Comparison of ENCODE assay signal across 1 cellular context in the genomic region with DNA sequence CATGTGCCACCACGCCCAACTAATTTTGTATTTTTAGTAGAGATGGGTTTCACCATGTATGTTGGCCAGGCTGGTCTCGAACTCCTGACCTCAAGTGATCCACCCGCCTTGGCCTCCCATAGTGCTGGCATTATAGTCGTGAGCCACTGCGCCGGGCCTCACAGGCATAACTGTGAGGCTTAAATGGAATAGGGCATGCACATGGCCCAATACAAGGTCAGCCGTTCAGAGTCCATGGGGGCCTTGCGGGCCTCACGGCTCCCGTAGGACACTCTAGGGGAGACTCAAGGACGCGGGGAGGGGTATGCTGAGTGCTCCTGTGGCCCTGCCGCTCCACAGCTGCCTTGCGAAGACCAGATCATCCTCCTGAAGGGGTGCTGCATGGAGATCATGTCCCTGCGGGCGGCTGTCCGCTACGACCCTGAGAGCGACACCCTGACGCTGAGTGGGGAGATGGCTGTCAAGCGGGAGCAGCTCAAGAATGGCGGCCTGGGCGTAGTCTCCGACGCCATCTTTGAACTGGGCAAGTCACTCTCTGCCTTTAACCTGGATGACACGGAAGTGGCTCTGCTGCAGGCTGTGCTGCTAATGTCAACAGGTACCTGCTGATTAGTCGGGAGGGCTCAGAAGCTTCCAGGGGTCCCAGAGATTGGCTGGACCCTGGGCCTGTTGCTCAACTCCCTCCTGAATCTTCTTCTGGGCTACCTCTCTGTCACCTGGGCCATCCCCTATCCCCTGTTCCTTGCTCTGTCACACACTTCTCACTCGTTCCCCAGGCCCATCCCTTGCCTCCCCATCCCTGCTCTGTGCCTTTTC.
TF ChIP-seq lines count a peak whose summit lies in the region.

No MANE protein-coding gene starts in this region.

TF ChIP-seq in HepG2, 621 proteins besides CTCF, POLR2A, EP300 and RAD21:
- peak; percentile 49 for TF ChIP-seq HNF4A (CRISPR knock-in tag; IDR thresholded peaks at IDR 0.05)
- no peak for TF ChIP-seq RFXANK (CRISPR knock-in tag; IDR thresholded peaks at IDR 0.05)
- TF ChIP-seq, protein P1, sequence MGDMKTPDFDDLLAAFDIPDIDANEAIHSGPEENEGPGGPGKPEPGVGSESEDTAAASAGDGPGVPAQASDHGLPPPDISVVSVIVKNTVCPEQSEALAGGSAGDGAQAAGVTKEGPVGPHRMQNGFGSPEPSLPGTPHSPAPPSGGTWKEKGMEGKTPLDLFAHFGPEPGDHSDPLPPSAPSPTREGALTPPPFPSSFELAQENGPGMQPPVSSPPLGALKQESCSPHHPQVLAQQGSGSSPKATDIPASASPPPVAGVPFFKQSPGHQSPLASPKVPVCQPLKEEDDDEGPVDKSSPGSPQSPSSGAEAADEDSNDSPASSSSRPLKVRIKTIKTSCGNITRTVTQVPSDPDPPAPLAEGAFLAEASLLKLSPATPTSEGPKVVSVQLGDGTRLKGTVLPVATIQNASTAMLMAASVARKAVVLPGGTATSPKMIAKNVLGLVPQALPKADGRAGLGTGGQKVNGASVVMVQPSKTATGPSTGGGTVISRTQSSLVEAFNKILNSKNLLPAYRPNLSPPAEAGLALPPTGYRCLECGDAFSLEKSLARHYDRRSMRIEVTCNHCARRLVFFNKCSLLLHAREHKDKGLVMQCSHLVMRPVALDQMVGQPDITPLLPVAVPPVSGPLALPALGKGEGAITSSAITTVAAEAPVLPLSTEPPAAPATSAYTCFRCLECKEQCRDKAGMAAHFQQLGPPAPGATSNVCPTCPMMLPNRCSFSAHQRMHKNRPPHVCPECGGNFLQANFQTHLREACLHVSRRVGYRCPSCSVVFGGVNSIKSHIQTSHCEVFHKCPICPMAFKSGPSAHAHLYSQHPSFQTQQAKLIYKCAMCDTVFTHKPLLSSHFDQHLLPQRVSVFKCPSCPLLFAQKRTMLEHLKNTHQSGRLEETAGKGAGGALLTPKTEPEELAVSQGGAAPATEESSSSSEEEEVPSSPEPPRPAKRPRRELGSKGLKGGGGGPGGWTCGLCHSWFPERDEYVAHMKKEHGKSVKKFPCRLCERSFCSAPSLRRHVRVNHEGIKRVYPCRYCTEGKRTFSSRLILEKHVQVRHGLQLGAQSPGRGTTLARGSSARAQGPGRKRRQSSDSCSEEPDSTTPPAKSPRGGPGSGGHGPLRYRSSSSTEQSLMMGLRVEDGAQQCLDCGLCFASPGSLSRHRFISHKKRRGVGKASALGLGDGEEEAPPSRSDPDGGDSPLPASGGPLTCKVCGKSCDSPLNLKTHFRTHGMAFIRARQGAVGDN (CRISPR knock-in tag; IDR thresholded peaks at IDR 0.05) = peak; percentile 34; the same call in 1 of the 2 replicates
- TF ChIP-seq, protein P2, sequence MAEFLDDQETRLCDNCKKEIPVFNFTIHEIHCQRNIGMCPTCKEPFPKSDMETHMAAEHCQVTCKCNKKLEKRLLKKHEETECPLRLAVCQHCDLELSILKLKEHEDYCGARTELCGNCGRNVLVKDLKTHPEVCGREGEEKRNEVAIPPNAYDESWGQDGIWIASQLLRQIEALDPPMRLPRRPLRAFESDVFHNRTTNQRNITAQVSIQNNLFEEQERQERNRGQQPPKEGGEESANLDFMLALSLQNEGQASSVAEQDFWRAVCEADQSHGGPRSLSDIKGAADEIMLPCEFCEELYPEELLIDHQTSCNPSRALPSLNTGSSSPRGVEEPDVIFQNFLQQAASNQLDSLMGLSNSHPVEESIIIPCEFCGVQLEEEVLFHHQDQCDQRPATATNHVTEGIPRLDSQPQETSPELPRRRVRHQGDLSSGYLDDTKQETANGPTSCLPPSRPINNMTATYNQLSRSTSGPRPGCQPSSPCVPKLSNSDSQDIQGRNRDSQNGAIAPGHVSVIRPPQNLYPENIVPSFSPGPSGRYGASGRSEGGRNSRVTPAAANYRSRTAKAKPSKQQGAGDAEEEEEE (CRISPR knock-in tag; IDR thresholded peaks at IDR 0.05; ENCODE audit: borderline replicate concordance) = no peak
- TF ChIP-seq GABPB1 (CRISPR knock-in tag; IDR thresholded peaks at IDR 0.05) = no peak
- TF ChIP-seq ZNF317 (CRISPR knock-in tag; IDR thresholded peaks at IDR 0.05) = peak; percentile 91
- TF ChIP-seq ESRRA (CRISPR knock-in tag; IDR thresholded peaks at IDR 0.05; ENCODE audit: low read depth) = peak; percentile 83; the same call in 1 of the 2 replicates
- TF ChIP-seq, protein P3, sequence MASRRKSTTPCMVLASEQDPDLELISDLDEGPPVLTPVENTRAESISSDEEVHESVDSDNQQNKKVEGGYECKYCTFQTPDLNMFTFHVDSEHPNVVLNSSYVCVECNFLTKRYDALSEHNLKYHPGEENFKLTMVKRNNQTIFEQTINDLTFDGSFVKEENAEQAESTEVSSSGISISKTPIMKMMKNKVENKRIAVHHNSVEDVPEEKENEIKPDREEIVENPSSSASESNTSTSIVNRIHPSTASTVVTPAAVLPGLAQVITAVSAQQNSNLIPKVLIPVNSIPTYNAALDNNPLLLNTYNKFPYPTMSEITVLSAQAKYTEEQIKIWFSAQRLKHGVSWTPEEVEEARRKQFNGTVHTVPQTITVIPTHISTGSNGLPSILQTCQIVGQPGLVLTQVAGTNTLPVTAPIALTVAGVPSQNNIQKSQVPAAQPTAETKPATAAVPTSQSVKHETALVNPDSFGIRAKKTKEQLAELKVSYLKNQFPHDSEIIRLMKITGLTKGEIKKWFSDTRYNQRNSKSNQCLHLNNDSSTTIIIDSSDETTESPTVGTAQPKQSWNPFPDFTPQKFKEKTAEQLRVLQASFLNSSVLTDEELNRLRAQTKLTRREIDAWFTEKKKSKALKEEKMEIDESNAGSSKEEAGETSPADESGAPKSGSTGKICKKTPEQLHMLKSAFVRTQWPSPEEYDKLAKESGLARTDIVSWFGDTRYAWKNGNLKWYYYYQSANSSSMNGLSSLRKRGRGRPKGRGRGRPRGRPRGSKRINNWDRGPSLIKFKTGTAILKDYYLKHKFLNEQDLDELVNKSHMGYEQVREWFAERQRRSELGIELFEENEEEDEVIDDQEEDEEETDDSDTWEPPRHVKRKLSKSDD (CRISPR knock-in tag; IDR thresholded peaks at IDR 0.05; ENCODE audit: low read depth) = peak; percentile 84
- peak; percentile 65 for TF ChIP-seq HOXA3 (CRISPR knock-in tag; IDR thresholded peaks at IDR 0.05)
- peak; percentile 50; the same call in 1 of the 2 replicates for TF ChIP-seq ZBTB38 (CRISPR knock-in tag; IDR thresholded peaks at IDR 0.05)
- TF ChIP-seq ATAD3A (CRISPR knock-in tag; IDR thresholded peaks at IDR 0.05) = no peak
- peak; percentile 39 for TF ChIP-seq YY1 (IDR thresholded peaks at IDR 0.05; ENCODE audit: insufficient read depth, insufficient replicate concordance, low read depth, low read length)
- no peak for TF ChIP-seq CREM (IDR thresholded peaks at IDR 0.05)
- no peak for TF ChIP-seq CREM (CRISPR knock-in tag; IDR thresholded peaks at IDR 0.05)
- TF ChIP-seq, protein P4, sequence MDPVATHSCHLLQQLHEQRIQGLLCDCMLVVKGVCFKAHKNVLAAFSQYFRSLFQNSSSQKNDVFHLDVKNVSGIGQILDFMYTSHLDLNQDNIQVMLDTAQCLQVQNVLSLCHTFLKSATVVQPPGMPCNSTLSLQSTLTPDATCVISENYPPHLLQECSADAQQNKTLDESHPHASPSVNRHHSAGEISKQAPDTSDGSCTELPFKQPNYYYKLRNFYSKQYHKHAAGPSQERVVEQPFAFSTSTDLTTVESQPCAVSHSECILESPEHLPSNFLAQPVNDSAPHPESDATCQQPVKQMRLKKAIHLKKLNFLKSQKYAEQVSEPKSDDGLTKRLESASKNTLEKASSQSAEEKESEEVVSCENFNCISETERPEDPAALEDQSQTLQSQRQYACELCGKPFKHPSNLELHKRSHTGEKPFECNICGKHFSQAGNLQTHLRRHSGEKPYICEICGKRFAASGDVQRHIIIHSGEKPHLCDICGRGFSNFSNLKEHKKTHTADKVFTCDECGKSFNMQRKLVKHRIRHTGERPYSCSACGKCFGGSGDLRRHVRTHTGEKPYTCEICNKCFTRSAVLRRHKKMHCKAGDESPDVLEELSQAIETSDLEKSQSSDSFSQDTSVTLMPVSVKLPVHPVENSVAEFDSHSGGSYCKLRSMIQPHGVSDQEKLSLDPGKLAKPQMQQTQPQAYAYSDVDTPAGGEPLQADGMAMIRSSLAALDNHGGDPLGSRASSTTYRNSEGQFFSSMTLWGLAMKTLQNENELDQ (CRISPR knock-in tag; IDR thresholded peaks at IDR 0.05; ENCODE audit: borderline replicate concordance) = no peak
TF ChIP-seq in HepG2: peak in this region for 8.
